Comparison of ENCODE assay signal across 8 cellular contexts in genomic region chr6:158818008-158818579, GRCh38. TPM values are rescaled to one million over a fixed set of nuclear protein-coding genes. Genes with fewer than 3 reads are reported as not detected.
DNase-seq lines count a peak whose midpoint lies in the region; ATAC-seq and TF ChIP-seq lines count a peak whose summit lies in the region.

No MANE protein-coding gene starts in this region.

- peaks cover 71% of the 10 kb centered on the region for H3K36me3 Mint-ChIP-seq in Caco-2 (ENCODE audit: insufficient read depth, unreplicated experiment)
- H3K36me3 Mint-ChIP-seq in activated naive CD4-positive, alpha-beta T cell treated with anti-CD3 and anti-CD28 coated beads, Interleukin-2, amount 50 U/mL, for 24 hours = peaks cover 36% of the 10 kb centered on the region

- WGBS in SK-N-SH (ENCODE audit: low lambda C conversion rate) = 3% methylated on average over 10 of the region's 53 CpGs
- 0 to 1% methylated on average over 7 to 18 of the region's 53 CpGs for WGBS in upper lobe of left lung, 2 donors

- H3K79me2 ChIP-seq in SK-N-SH (ENCODE audit: insufficient read depth) (peaks cover 49% of the 10 kb centered on the region), parathyroid adenoma (peaks cover 48% of the 10 kb centered on the region)

- H3K9me3 ChIP-seq in Caco-2 = no peaks in the 10 kb centered on the region
- no peaks in the 10 kb centered on the region; the same call in 1 of the 2 replicates for H3K9me3 ChIP-seq in SK-N-SH
- no peaks in the 10 kb centered on the region for H3K9me3 ChIP-seq in parathyroid adenoma (ENCODE audit: control insufficient read depth, low read length)
- no peaks in the 10 kb centered on the region for H3K9me3 ChIP-seq in upper lobe of left lung

- H2AFZ ChIP-seq in SK-N-SH (ENCODE audit: low read depth) = no peak overlapping the region
- H2AFZ ChIP-seq in parathyroid adenoma = no peak overlapping the region

- CTCF ChIA-PET in Caco-2 (lab: Charles Lee) (no interaction called here), SK-N-SH (lab: Yijun Ruan, JAX) (no interaction called here)

- peaks cover 41% of the 10 kb centered on the region for H3K4me1 ChIP-seq in Caco-2
- peaks cover 24 to 25% of the 10 kb centered on the region in 2 experiments; a peak in 2 of 4 replicates for H3K4me1 ChIP-seq in SK-N-SH (ENCODE audit: control insufficient read depth in 1 of 2, insufficient read depth in 2 of 2, low read depth in 1 of 2, low read length in 1 of 2)
- peaks cover 32% of the 10 kb centered on the region for H3K4me1 ChIP-seq in parathyroid adenoma
- H3K4me1 ChIP-seq in upper lobe of left lung = peaks cover 28 to 58% (median 42%) of the 10 kb centered on the region in 4 donors

- H3K27ac Mint-ChIP-seq in Caco-2 (ENCODE audit: unreplicated experiment) = peak overlapping the region; percentile 95
- H3K27ac Mint-ChIP-seq in activated naive CD4-positive, alpha-beta T cell treated with anti-CD3 and anti-CD28 coated beads, Interleukin-2, amount 50 U/mL, for 24 hours = peak overlapping the region; percentile 98

- no TSS peak for BruUV-seq in Caco-2 (replicated peaks; lab: Mats Ljungman, UMichigan)

- H3F3A ChIP-seq in SK-N-SH (replicated peaks; ENCODE audit: insufficient read depth) = no peaks in the 10 kb centered on the region

- H3K4me3 ChIP-seq in Caco-2 (ENCODE audit: low read depth, low read length) (peak overlapping the region; percentile 71), SK-N-SH (ENCODE audit: low read depth in 2 of 2, low read length in 1 of 2) (peak overlapping the region; percentile 76 to 79), parathyroid adenoma (ENCODE audit: low read depth, low read length) (peak overlapping the region; percentile 95), upper lobe of left lung (peak overlapping the region; percentile 74 to 95 (median 86))

- DNase-seq in Caco-2 = peak; percentile 78 to 91
- DNase-seq in SK-N-SH = peak; percentile 93
- peak in 39 of 42 donors; percentile 26 to 78 (median 50) for DNase-seq in head of caudate nucleus
- DNase-seq in upper lobe of left lung = peak; percentile 89 to 97

- no peaks in the 10 kb centered on the region for H3K27me3 Mint-ChIP-seq in Caco-2 (ENCODE audit: insufficient read depth, unreplicated experiment)
- no peaks in the 10 kb centered on the region for H3K27me3 Mint-ChIP-seq in activated naive CD4-positive, alpha-beta T cell treated with anti-CD3 and anti-CD28 coated beads, Interleukin-2, amount 50 U/mL, for 24 hours

- H3K9me2 ChIP-seq in SK-N-SH = no peaks in the 10 kb centered on the region

- peak in 3 of 4 donors; percentile 92 to 98 (median 97) for TF ChIP-seq POLR2A in upper lobe of left lung (IDR thresholded peaks at IDR 0.05)

- POLR2A ChIA-PET in Caco-2 (lab: Charles Lee) = interaction anchor here (2.2 kb wide), 1 partner anchor 51 kb away, joined by 19 read pairs; no protein-coding TSS in a partner anchor
- POLR2A ChIA-PET in SK-N-SH (lab: Yijun Ruan, JAX) = interaction anchor here (1.0 kb wide), 1 partner anchor 63 kb away, joined by 3 read pairs; no protein-coding TSS in a partner anchor

- H3K36me3 ChIP-seq in Caco-2 (ENCODE audit: control insufficient read depth, insufficient read depth, low read length) = peaks cover 12% of the 10 kb centered on the region
- H3K36me3 ChIP-seq in SK-N-SH (replicated peaks in 1 of 2; ENCODE audit: control insufficient read depth in 1 of 2, insufficient read depth in 2 of 2, low read length in 1 of 2) = peaks cover 4 to 9% of the 10 kb centered on the region in 2 experiments
- H3K36me3 ChIP-seq in parathyroid adenoma (ENCODE audit: control insufficient read depth, insufficient read depth, low read length) = peaks cover 3% of the 10 kb centered on the region
- peaks cover 0 to 16% (median 2%) of the 10 kb centered on the region in 4 donors for H3K36me3 ChIP-seq in upper lobe of left lung

- TF ChIP-seq EP300 in Ishikawa (IDR thresholded peaks at IDR 0.05; ENCODE audit: borderline replicate concordance) (peak; percentile 25; the same call in 1 of the 2 replicates), SK-N-SH (IDR thresholded peaks at IDR 0.05; ENCODE audit: borderline replicate concordance in 1 of 2, low read depth in 1 of 2, low read length in 1 of 2) (no peak), upper lobe of left lung (IDR thresholded peaks at IDR 0.05) (peak in 1 of 4 donors; percentile 55)

- H4K20me1 ChIP-seq in SK-N-SH (ENCODE audit: insufficient read depth) = peaks cover 35% of the 10 kb centered on the region

- intact Hi-C loops in Caco-2 (cut with micrococcal nuclease; ENCODE audit: unreplicated experiment) = loop anchor here (1.0 kb wide), 1 partner anchor 114 kb away; no protein-coding TSS in a partner anchor
- intact Hi-C loops in head of caudate nucleus (cut with DNase I) = loop anchor here (10.0 kb wide), 2 partner anchors 103 to 157 kb away; no protein-coding TSS in a partner anchor

- H3K9me3 Mint-ChIP-seq in Caco-2 (ENCODE audit: unreplicated experiment) = no peaks in the 10 kb centered on the region
- H3K9me3 Mint-ChIP-seq in activated naive CD4-positive, alpha-beta T cell treated with anti-CD3 and anti-CD28 coated beads, Interleukin-2, amount 50 U/mL, for 24 hours = no peaks in the 10 kb centered on the region

- ATAC-seq in GM21367 (IDR thresholded peaks at IDR 0.05; ENCODE audit: unreplicated experiment) (peak; percentile 25), upper lobe of left lung (ENCODE audit: low FRiP score in 2 of 2) (peak; percentile 89 to 92)

- TF ChIP-seq RAD21 in Ishikawa (IDR thresholded peaks at IDR 0.05; ENCODE audit: low read depth) (no peak), SK-N-SH (IDR thresholded peaks at IDR 0.05; ENCODE audit: low read length) (no peak)

- H3K4me2 ChIP-seq in SK-N-SH = peak overlapping the region; percentile 90
- peak overlapping the region; percentile 89 for H3K4me2 ChIP-seq in parathyroid adenoma (ENCODE audit: low read length)

- no peak for TF ChIP-seq CTCF in Caco-2 (IDR thresholded peaks at IDR 0.05; ENCODE audit: insufficient read depth in 1 of 2, low read depth in 1 of 2, low read length in 1 of 2, severe bottlenecking in 1 of 2, unreplicated experiment in 1 of 2)
- no peak for TF ChIP-seq CTCF in SK-N-SH (IDR thresholded peaks at IDR 0.05)
- TF ChIP-seq CTCF in parathyroid adenoma (IDR thresholded peaks at IDR 0.05) = no peak
- peak in 2 of 6 experiments; percentile 7 to 15 for TF ChIP-seq CTCF in upper lobe of left lung (IDR thresholded peaks at IDR 0.05)

- no peaks in the 10 kb centered on the region; the same call in 1 of the 2 replicates for H3K27me3 ChIP-seq in Caco-2 (replicated peaks; ENCODE audit: control insufficient read depth, insufficient read depth, low read length)
- no peaks in the 10 kb centered on the region for H3K27me3 ChIP-seq in SK-N-SH (ENCODE audit: insufficient read depth)
- no peaks in the 10 kb centered on the region for H3K27me3 ChIP-seq in parathyroid adenoma (ENCODE audit: control insufficient read depth, insufficient read depth, low read length)
- no peaks in the 10 kb centered on the region for H3K27me3 ChIP-seq in upper lobe of left lung

- H3K4me3 Mint-ChIP-seq in Caco-2 (ENCODE audit: unreplicated experiment) = peak overlapping the region; percentile 89
- peak overlapping the region; percentile 92 for H3K4me3 Mint-ChIP-seq in activated naive CD4-positive, alpha-beta T cell treated with anti-CD3 and anti-CD28 coated beads, Interleukin-2, amount 50 U/mL, for 24 hours

- H3K9ac ChIP-seq in SK-N-SH (peak overlapping the region; percentile 84), parathyroid adenoma (peak overlapping the region; percentile 99)

- H3K4me1 Mint-ChIP-seq in Caco-2 (ENCODE audit: low read depth, unreplicated experiment) = peaks cover 22% of the 10 kb centered on the region
- H3K4me1 Mint-ChIP-seq in activated naive CD4-positive, alpha-beta T cell treated with anti-CD3 and anti-CD28 coated beads, Interleukin-2, amount 50 U/mL, for 24 hours = peaks cover 54% of the 10 kb centered on the region

- peak overlapping the region; percentile 78 to 83 for H3K27ac ChIP-seq in SK-N-SH (ENCODE audit: low read depth in 2 of 2, low read length in 1 of 2)
- peak overlapping the region; percentile 95 for H3K27ac ChIP-seq in parathyroid adenoma
- peak overlapping the region; percentile 95 to 100 (median 98) for H3K27ac ChIP-seq in upper lobe of left lung

TF ChIP-seq in Ishikawa, 13 proteins besides CTCF, POLR2A, EP300 and RAD21 (continues in another document):
- no peak for TF ChIP-seq NFIC (IDR thresholded peaks at IDR 0.05)
- no peak for TF ChIP-seq EGR1 (IDR thresholded peaks at IDR 0.05)
- 0 out of 2 replicates have a peak, but pooled peaks have one; percentile 4 for TF ChIP-seq TEAD4 (IDR thresholded peaks at IDR 0.05)
- peak; percentile 96; the same call in 1 of the 2 replicates for TF ChIP-seq ZBTB7A (IDR thresholded peaks at IDR 0.05; ENCODE audit: low read depth)
- TF ChIP-seq TCF12 (IDR thresholded peaks at IDR 0.05; ENCODE audit: low read depth) = peak; percentile 31; the same call in 1 of the 2 replicates
- no peak for TF ChIP-seq CREB1 (IDR thresholded peaks at IDR 0.05; ENCODE audit: low read depth)

TF ChIP-seq in SK-N-SH, 30 proteins besides CTCF, POLR2A, EP300 and RAD21 (continues in another document):
- no peak for TF ChIP-seq RFX5 (IDR thresholded peaks at IDR 0.05; ENCODE audit: low read length)
- TF ChIP-seq CHD2 (IDR thresholded peaks at IDR 0.05; ENCODE audit: low read length, partially characterized antibody) = no peak
- TF ChIP-seq USF1 (IDR thresholded peaks at IDR 0.05; ENCODE audit: borderline replicate concordance, low read depth) = no peak
- no peak for TF ChIP-seq FOXM1 (IDR thresholded peaks at IDR 0.05; ENCODE audit: low read depth)
- TF ChIP-seq POLR2AphosphoS5 (IDR thresholded peaks at IDR 0.05; ENCODE audit: low read depth, low read length) = peak; percentile 83
- no peak for TF ChIP-seq GATA2 (CRISPR knock-in tag; IDR thresholded peaks at IDR 0.05)
- no peak for TF ChIP-seq SMC3 (IDR thresholded peaks at IDR 0.05; ENCODE audit: low read depth, low read length)
- TF ChIP-seq NFIC (IDR thresholded peaks at IDR 0.05; ENCODE audit: borderline replicate concordance) = no peak

RNA-seq across cellular contexts. Expression of gene EZR, which starts 1.1 kb away (rescaled TPM):
- total RNA-seq in Caco-2 (2022) = 282 and 290 TPM in 2 replicates
- polyA plus RNA-seq in SK-N-SH (2012; rRNA removed) = 84.3 and 92.0 TPM in 2 replicates
- polyA plus RNA-seq in SK-N-SH (2012; cell fraction: cytosol; rRNA removed) = 62.4 and 69.7 TPM in 2 replicates
- polyA plus RNA-seq in SK-N-SH (2012; cell fraction: nucleus; rRNA removed) = 75.6 and 84.7 TPM in 2 replicates
- 100 to 1,000 TPM; 188 to 810 (median 346) TPM for total RNA-seq in upper lobe of left lung

Comparison
In these comparisons a context has a peak if more than half of its experiments do, and no peak if none do; other contexts are left out.
1. Peak in every context shown above with its lines: DNase-seq, ATAC-seq, H3K4me3 ChIP-seq and H3K27ac ChIP-seq.